Comparison of ENCODE assay signal across 8 cellular contexts in the genomic region with DNA sequence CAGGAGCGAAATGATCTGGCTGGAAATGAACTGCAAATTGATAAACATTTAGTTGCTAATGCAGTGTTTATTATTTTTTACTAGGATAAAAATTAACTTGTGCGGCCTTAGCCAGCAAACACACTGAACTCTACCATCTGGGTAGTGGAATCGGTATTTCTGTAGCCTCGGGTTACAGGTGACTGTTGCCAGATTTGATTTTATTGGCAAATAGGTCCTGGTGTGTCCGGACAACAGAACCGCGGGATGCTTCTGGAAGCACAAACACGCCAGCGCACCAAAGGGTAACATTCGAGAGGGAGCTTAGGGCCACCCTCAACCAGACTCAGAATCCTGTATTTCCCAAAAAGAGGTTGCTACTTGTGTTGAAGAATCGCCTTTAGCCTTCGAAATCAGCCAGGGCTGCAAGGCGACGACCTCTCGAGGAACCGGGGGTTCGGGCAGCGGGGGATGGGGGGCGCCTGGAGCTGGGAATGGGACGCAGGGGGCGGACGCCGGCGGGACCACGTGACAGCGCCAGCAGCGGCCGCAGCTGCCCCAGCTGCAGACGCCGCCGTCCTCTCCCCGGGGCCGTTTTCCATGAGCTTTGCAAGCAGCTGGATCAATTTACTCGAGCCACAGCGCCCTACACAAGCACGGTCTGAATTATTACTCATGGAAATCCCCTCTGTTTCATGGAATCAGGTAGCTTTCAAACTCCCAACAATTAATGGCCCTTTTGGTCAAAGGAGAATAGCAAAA.
DNase-seq lines count a peak whose midpoint lies in the region; TF ChIP-seq lines count a peak whose summit lies in the region.

No MANE protein-coding gene starts in this region.

- no CpG with 5 or more reads among the region's 36 CpGs for WGBS in iPS DF 6.9 (ENCODE audit: insufficient coverage, insufficient read length)

- H3K27ac ChIP-seq in iPS DF 6.9 (ENCODE audit: low read length), result no peak overlapping the region
- peak overlapping the region; percentile 94 for H3K27ac ChIP-seq in skeletal muscle tissue (ENCODE audit: low read depth, low read length)
- no peak overlapping the region for H3K27ac ChIP-seq in MM.1S (ENCODE audit: low read length)

- H3K79me2 ChIP-seq in MM.1S (ENCODE audit: low read length), result no peaks in the 10 kb centered on the region

- H3K4me3 ChIP-seq in iPS DF 6.9 (ENCODE audit: low read length), result peak overlapping the region; percentile 7; the same call in 1 of the 2 replicates
- peak overlapping the region; percentile 54 to 72 (median 68) for H3K4me3 ChIP-seq in skeletal muscle tissue (ENCODE audit: low read length in 3 of 3)
- no peak overlapping the region for H3K4me3 ChIP-seq in MM.1S (ENCODE audit: low read length)

- H3K9me2 ChIP-seq in MM.1S (replicated peaks; ENCODE audit: insufficient read depth, low read length), result no peaks in the 10 kb centered on the region

- no peak for TF ChIP-seq CTCF in MM.1S (IDR thresholded peaks at IDR 0.05; ENCODE audit: low read length)
- no peak for TF ChIP-seq CTCF in GM10248 (IDR thresholded peaks at IDR 0.05; ENCODE audit: control extremely low read depth, extremely low read depth, low read depth, missing control alignments)

- peak; percentile 77 for DNase-seq in COR-L47 (lab: John Stamatoyannopoulos, UW)
- DNase-seq in NCI-H1930 (lab: John Stamatoyannopoulos, UW), result peak; percentile 57 to 71
- peak; percentile 80 for DNase-seq in astrocyte of the hippocampus (ENCODE audit: low read depth, low spot score)
- no peak for DNase-seq in iPS DF 6.9 (ENCODE audit: low read depth, low spot score)
- no peak for DNase-seq in MM.1S
- DNase-seq in GM10248 (ENCODE audit: extremely low spot score), result no peak
- DNase-seq in activated CD4-positive, CD25-positive, alpha-beta regulatory T cell treated with anti-CD3 and anti-CD28 coated beads, Interleukin-2, amount 50 U/mL, for 72 hours, result no peak

- H3K4me2 ChIP-seq in MM.1S (ENCODE audit: low read depth, low read length), result no peak overlapping the region

- no peaks in the 10 kb centered on the region for H4K20me1 ChIP-seq in MM.1S (ENCODE audit: insufficient read depth, low read length)

- H3K4me1 ChIP-seq in iPS DF 6.9 (ENCODE audit: control insufficient read depth, insufficient read depth, low read length) (peaks cover 11% of the 10 kb centered on the region; the same call in 1 of the 2 replicates), skeletal muscle tissue (ENCODE audit: control insufficient read depth in 3 of 3, insufficient read depth in 3 of 3, low read length in 3 of 3) (peaks cover 55 to 67% (median 60%) of the 10 kb centered on the region in 3 donors), MM.1S (ENCODE audit: low read length) (peaks cover 7% of the 10 kb centered on the region)

- CTCF ChIA-PET in GM10248 (lab: Yijun Ruan, JAX), result interaction anchor here (0.7 to 2.9 kb wide), 6 partner anchors 10 to 114 kb away, joined by 3 to 16 read pairs (median 3); no protein-coding TSS in a partner anchor

- POLR2A ChIA-PET in GM10248 (lab: Yijun Ruan, JAX), result interaction anchor here (0.8 to 2.5 kb wide), 3 partner anchors 25 to 47 kb away, joined by 4 to 12 read pairs (median 4); no protein-coding TSS in a partner anchor

- H3K9ac ChIP-seq in skeletal muscle tissue (ENCODE audit: low read depth in 1 of 3, low read length in 3 of 3) (peak overlapping the region; percentile 62 to 88 (median 80)), MM.1S (ENCODE audit: low read length) (no peak overlapping the region)

- H2AFZ ChIP-seq in MM.1S (ENCODE audit: low read length), result no peak overlapping the region

- no peaks in the 10 kb centered on the region for H3K36me3 ChIP-seq in iPS DF 6.9 (ENCODE audit: control insufficient read depth, insufficient read depth, low read length)
- H3K36me3 ChIP-seq in skeletal muscle tissue (ENCODE audit: control insufficient read depth in 3 of 3, insufficient read depth in 3 of 3, low read length in 3 of 3), result no peaks in the 10 kb centered on the region
- H3K36me3 ChIP-seq in MM.1S (replicated peaks; ENCODE audit: insufficient read depth, low read length), result no peaks in the 10 kb centered on the region

- H3K9me3 ChIP-seq in iPS DF 6.9 (ENCODE audit: control insufficient read depth, insufficient read depth, low read length), result no peaks in the 10 kb centered on the region
- H3K9me3 ChIP-seq in skeletal muscle tissue (ENCODE audit: control insufficient read depth in 3 of 3, low read length in 3 of 3), result no peaks in the 10 kb centered on the region
- no peaks in the 10 kb centered on the region for H3K9me3 ChIP-seq in MM.1S (replicated peaks; ENCODE audit: insufficient read depth, low read length)

- H3K27me3 ChIP-seq in iPS DF 6.9 (ENCODE audit: control insufficient read depth, insufficient read depth, low read length), result no peaks in the 10 kb centered on the region
- no peaks in the 10 kb centered on the region for H3K27me3 ChIP-seq in skeletal muscle tissue (ENCODE audit: control insufficient read depth in 3 of 3, insufficient read depth in 3 of 3, low read length in 3 of 3)
- H3K27me3 ChIP-seq in MM.1S (replicated peaks; ENCODE audit: insufficient read depth, low read length), result no peaks in the 10 kb centered on the region

- no peaks in the 10 kb centered on the region for H3F3A ChIP-seq in MM.1S (ENCODE audit: insufficient read depth, low read length)

Comparison
In these comparisons a context has a peak if more than half of its experiments do, and no peak if none do; other contexts are left out.
1. DNase-seq: peak in COR-L47 (single experiment), NCI-H1930 (2 of 2) and astrocyte of the hippocampus (single experiment); none in iPS DF 6.9 (single experiment), MM.1S (single experiment), GM10248 (single experiment) and activated CD4-positive, CD25-positive, alpha-beta regulatory T cell treated with anti-CD3 and anti-CD28 coated beads, Interleukin-2, amount 50 U/mL, for 72 hours (single experiment).